ENCODE assay signal across 2 cellular contexts in genomic region chr16:55452996-55453395, GRCh38.
TF ChIP-seq lines count a peak whose summit lies in the region.

No MANE protein-coding gene starts in this region.

TF ChIP-seq in HEK293, 187 proteins besides CTCF, POLR2A, EP300 and RAD21:
- no peak for TF ChIP-seq ZNF148 (tag by site-specific recombination; IDR thresholded peaks at IDR 0.05; ENCODE audit: borderline replicate concordance)
- TF ChIP-seq ZFP37 (tag by site-specific recombination; IDR thresholded peaks at IDR 0.05) = no peak
- no peak for TF ChIP-seq KLF17 (tag by site-specific recombination; IDR thresholded peaks at IDR 0.05)
- no peak for TF ChIP-seq ZNF837 (tag by site-specific recombination; IDR thresholded peaks at IDR 0.05)
- TF ChIP-seq ZNF239 (tag by site-specific recombination; IDR thresholded peaks at IDR 0.05) = no peak
- TF ChIP-seq ZNF510 (tag by site-specific recombination; IDR thresholded peaks at IDR 0.05; ENCODE audit: insufficient replicate concordance) = no peak
- peak; percentile 82 for TF ChIP-seq ZNF366 (tag by site-specific recombination; conservative IDR thresholded peaks at IDR 0.05)
- TF ChIP-seq ZBTB17 (tag by site-specific recombination; IDR thresholded peaks at IDR 0.05) = peak; percentile 60; the same call in 1 of the 2 replicates

TF ChIP-seq in H1, 55 proteins besides CTCF, POLR2A, EP300 and RAD21:
- TF ChIP-seq SUZ12 (IDR thresholded peaks at IDR 0.05; ENCODE audit: low read length) (no peak), RXRA (IDR thresholded peaks at IDR 0.05; ENCODE audit: insufficient read depth, low read depth, low read length) (no peak), JUND (IDR thresholded peaks at IDR 0.05; ENCODE audit: low read length) (no peak), SAP30 (IDR thresholded peaks at IDR 0.05; ENCODE audit: insufficient read depth, insufficient replicate concordance, low read length) (no peak)
